ENCODE assay signal across 8 cellular contexts in the genomic region with DNA sequence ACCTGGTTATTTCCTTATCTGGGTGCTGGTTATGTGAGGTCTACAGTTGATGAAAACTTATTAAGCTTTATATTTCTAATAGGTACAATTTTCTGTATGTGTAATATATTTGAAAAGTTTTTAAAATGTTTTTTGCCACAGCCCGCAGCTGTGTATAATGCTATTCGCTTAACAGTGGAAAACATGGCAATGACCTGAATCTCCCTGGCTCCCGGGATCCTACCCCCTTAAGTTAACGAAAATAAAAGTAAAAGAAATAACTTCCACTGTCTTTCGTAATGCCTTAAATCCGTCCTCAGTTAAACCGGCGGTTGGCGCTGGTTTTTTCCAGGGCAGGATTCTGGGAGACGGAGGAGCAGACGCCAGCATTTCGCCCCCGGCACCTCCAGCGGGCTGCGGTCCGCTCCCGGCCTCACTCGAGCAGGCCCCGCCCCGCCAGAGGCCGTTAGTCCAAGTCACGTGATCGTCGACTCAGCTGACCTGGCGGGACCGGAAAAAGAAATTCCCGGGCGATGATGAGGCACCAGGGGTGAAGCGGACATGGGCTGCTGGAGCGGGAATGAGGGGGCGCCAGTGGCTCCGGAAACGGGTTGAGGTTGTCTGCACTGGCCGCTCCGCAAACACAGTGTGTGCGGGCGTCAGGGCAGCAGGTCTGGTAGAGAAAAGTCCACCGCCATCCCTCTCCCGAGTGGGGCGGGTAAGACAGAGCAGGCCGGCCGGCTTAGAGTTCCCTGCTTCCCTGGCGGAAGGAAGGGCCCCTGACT. TPM values are rescaled to one million over a fixed set of nuclear protein-coding genes. Genes with fewer than 3 reads are reported as not detected.
DNase-seq lines count a peak whose midpoint lies in the region; ATAC-seq and TF ChIP-seq lines count a peak whose summit lies in the region.
"Not testable (repeated sequence)": the region's sequence is repeated elsewhere in the genome, so short reads cannot be mapped to it uniquely, and the experiment has no call there.

No MANE protein-coding gene starts in this region.

- peak overlapping the region in 3 of 5 donors; percentile 29 to 58 (median 56) for H3K4me3 Mint-ChIP-seq in immature natural killer cell
- not testable (repeated sequence) for H3K4me3 Mint-ChIP-seq in stimulated activated memory B cell treated with anti-CD40 and anti-IgM and Interleukin-4, amounts not matched to agents 10 μg/mL and 1 μg/mL and 100 μg/mL, for 72 hours

- H3K9me2 ChIP-seq in DOHH2 (replicated peaks; ENCODE audit: control insufficient read depth, low read length); PC-3 (replicated peaks; ENCODE audit: low read length): not testable (repeated sequence)

- H4K20me1 ChIP-seq in DOHH2 (ENCODE audit: control insufficient read depth, insufficient read depth, low read depth, low read length); PC-3 (ENCODE audit: low read length): not testable (repeated sequence)

- H3K9ac ChIP-seq in PC-3 (ENCODE audit: low read length): not testable (repeated sequence)

- H3K4me1 ChIP-seq in DOHH2 (ENCODE audit: control insufficient read depth, low read length); PC-3 (ENCODE audit: insufficient read depth, low read length): not testable (repeated sequence)

- H3K27ac ChIP-seq in DOHH2 (ENCODE audit: low read depth, low read length); PC-3 (ENCODE audit: low read length): not testable (repeated sequence)

- peak overlapping the region; percentile 36; the same call in 1 of the 2 replicates for H3K4me2 ChIP-seq in DOHH2 (ENCODE audit: low read length)
- not testable (repeated sequence) for H3K4me2 ChIP-seq in PC-3 (ENCODE audit: low read length)

- POLR2A ChIA-PET in PC-3 (lab: Charles Lee; ENCODE audit: unreplicated experiment): not testable (repeated sequence)

- peak overlapping the region; percentile 45 for H3K4me3 ChIP-seq in DOHH2 (ENCODE audit: low read length)
- H3K4me3 ChIP-seq in PC-3 (ENCODE audit: low read length): not testable (repeated sequence)

- H3F3A ChIP-seq in DOHH2 (ENCODE audit: control insufficient read depth, insufficient read depth); PC-3 (ENCODE audit: low read length, unreplicated experiment): not testable (repeated sequence)

- H3K27me3 Mint-ChIP-seq in immature natural killer cell (ENCODE audit: low read depth in 3 of 3); stimulated activated memory B cell treated with anti-CD40 and anti-IgM and Interleukin-4, amounts not matched to agents 10 μg/mL and 1 μg/mL and 100 μg/mL, for 72 hours: not testable (repeated sequence)

- H3K9me3 ChIP-seq in DOHH2 (ENCODE audit: control insufficient read depth, insufficient read depth, low read length); PC-3 (ENCODE audit: low read length): not testable (repeated sequence)

- H3K36me3 Mint-ChIP-seq in immature natural killer cell; stimulated activated memory B cell treated with anti-CD40 and anti-IgM and Interleukin-4, amounts not matched to agents 10 μg/mL and 1 μg/mL and 100 μg/mL, for 72 hours: not testable (repeated sequence)

- not testable (repeated sequence) for H3K27me3 ChIP-seq in DOHH2 (ENCODE audit: control insufficient read depth, low read length); PC-3 (ENCODE audit: low read length)

- H3K79me2 ChIP-seq in DOHH2 (ENCODE audit: control insufficient read depth, low read length); PC-3 (ENCODE audit: low read length): not testable (repeated sequence)

- not testable (repeated sequence) for H3K27ac Mint-ChIP-seq in immature natural killer cell; stimulated activated memory B cell treated with anti-CD40 and anti-IgM and Interleukin-4, amounts not matched to agents 10 μg/mL and 1 μg/mL and 100 μg/mL, for 72 hours

- H2AFZ ChIP-seq in PC-3 (ENCODE audit: low read length): not testable (repeated sequence)

- TSS peak; percentile 98 for BruUV-seq in PC-3 (replicated peaks; lab: Mats Ljungman, UMichigan)

- H3K36me3 ChIP-seq in DOHH2 (ENCODE audit: control insufficient read depth, low read length); PC-3 (ENCODE audit: low read depth, low read length): not testable (repeated sequence)

- DNase-seq in PC-3: peak; percentile 76
- peak; percentile 82 for DNase-seq in activated CD8-positive, alpha-beta memory T cell treated with anti-CD3 and anti-CD28 coated beads, Interleukin-2, amount 50 U/mL, for 48 hours
- DNase-seq in dermis blood vessel endothelial cell: peak; percentile 70
- peak; percentile 44 to 74 (median 69) for DNase-seq in immature natural killer cell
- DNase-seq in posterior cingulate gyrus: peak; percentile 44 to 97 (median 77)

- H3K9me3 Mint-ChIP-seq in immature natural killer cell; stimulated activated memory B cell treated with anti-CD40 and anti-IgM and Interleukin-4, amounts not matched to agents 10 μg/mL and 1 μg/mL and 100 μg/mL, for 72 hours: not testable (repeated sequence)

- H3K4me1 Mint-ChIP-seq in immature natural killer cell; stimulated activated memory B cell treated with anti-CD40 and anti-IgM and Interleukin-4, amounts not matched to agents 10 μg/mL and 1 μg/mL and 100 μg/mL, for 72 hours: not testable (repeated sequence)

- CTCF ChIA-PET in PC-3 (lab: Charles Lee): not testable (repeated sequence)

- intact Hi-C loops in PC-3 (cut with micrococcal nuclease); posterior cingulate gyrus (cut with DNase I): not testable (repeated sequence)

- ATAC-seq in HG02623 (IDR thresholded peaks at IDR 0.05; ENCODE audit: unreplicated experiment) (peak; percentile 56), PC-3 (peak; percentile 86)
- peak; percentile 42 for ATAC-seq in stimulated activated memory B cell treated with anti-CD40 and anti-IgM and Interleukin-4, amounts not matched to agents 10 μg/mL and 1 μg/mL and 100 μg/mL, for 72 hours

- TF ChIP-seq CTCF in DOHH2 (IDR thresholded peaks at IDR 0.05; ENCODE audit: low read depth, low read length, poor library complexity, severe bottlenecking); PC-3 (conservative IDR thresholded peaks at IDR 0.05; ENCODE audit: low read depth, low read length): not testable (repeated sequence)

RNA-seq across cellular contexts. Expression of a gene that starts 17.8 kb away (rescaled TPM):
- total RNA-seq in PC-3 (2014; rRNA removed) (0.11 TPM in 1 of 2 replicates, not detected in the other), dermis blood vessel endothelial cell (not detected in 2 replicates)
- not detected for polyA plus RNA-seq in immature natural killer cell

RNA-seq across cellular contexts. Expression of a gene that starts 49.3 kb away (rescaled TPM):
- total RNA-seq in PC-3 (2014; rRNA removed) (0.11 TPM in 1 of 2 replicates, not detected in the other), dermis blood vessel endothelial cell (not detected in 2 replicates)
- polyA plus RNA-seq in immature natural killer cell: not detected

RNA-seq across cellular contexts. Expression of a gene that starts 49.3 kb away (rescaled TPM):
- total RNA-seq in PC-3 (2014; rRNA removed) (7.5 and 18.7 TPM in 2 replicates), dermis blood vessel endothelial cell (9.2 and 10.2 TPM in 2 replicates)
- 10 to 100 TPM; 18.9 to 23.6 (median 20.2) TPM for polyA plus RNA-seq in immature natural killer cell
